ENCODE assay signal across 22 cellular contexts in genomic region chr10:107918171-107918570, GRCh38.
"Had no signal": no experiment of that assay in that cellular context is flagged by ENCODE, and none has a peak within 500 bp of the region (broad histone marks: within the 10 kb centered on the region; RNA-seq: fewer than 3 reads in every experiment).

No MANE protein-coding gene starts in this region.

- H3K27ac ChIP-seq: colonic mucosa, dorsolateral prefrontal cortex, epithelial cell of prostate, esophagus squamous epithelium, gastrocnemius medialis, heart right ventricle, left lung, lower lobe of right lung had no signal

- DNase-seq: colonic mucosa; dermis blood vessel endothelial cell; dorsolateral prefrontal cortex; effector CD4-positive, alpha-beta T cell; effector memory CD4-positive, alpha-beta T cell; endodermal cell; erythroblast; esophagus squamous epithelium; foreskin melanocyte; gastrocnemius medialis; glutamatergic neuron; head of caudate nucleus; heart right ventricle; hippocampal formation; left cardiac atrium; left lung; left ventricle myocardium superior; lower lobe of right lung; mesenchymal stem cell; mucosa of descending colon had no signal

- H3K4me1 ChIP-seq: colonic mucosa, gastrocnemius medialis, left lung, lower lobe of right lung had no signal

- ATAC-seq: esophagus mucosa, gastrocnemius medialis, heart right ventricle, left cardiac atrium, left lung, left ventricle myocardium superior, lower lobe of right lung, mucosa of descending colon had no signal

- H3K36me3 ChIP-seq: colonic mucosa, esophagus squamous epithelium, gastrocnemius medialis, heart right ventricle, left lung, lower lobe of right lung had no signal

- H3K4me3 ChIP-seq: colonic mucosa, dorsolateral prefrontal cortex, esophagus squamous epithelium, gastrocnemius medialis, heart right ventricle, left lung, lower lobe of right lung, mucosa of descending colon had no signal

- H3K9me3 ChIP-seq: colonic mucosa, gastrocnemius medialis, lower lobe of right lung, mucosa of descending colon had no signal
